ENCODE assay signal across 1 cellular context in the genomic region with DNA sequence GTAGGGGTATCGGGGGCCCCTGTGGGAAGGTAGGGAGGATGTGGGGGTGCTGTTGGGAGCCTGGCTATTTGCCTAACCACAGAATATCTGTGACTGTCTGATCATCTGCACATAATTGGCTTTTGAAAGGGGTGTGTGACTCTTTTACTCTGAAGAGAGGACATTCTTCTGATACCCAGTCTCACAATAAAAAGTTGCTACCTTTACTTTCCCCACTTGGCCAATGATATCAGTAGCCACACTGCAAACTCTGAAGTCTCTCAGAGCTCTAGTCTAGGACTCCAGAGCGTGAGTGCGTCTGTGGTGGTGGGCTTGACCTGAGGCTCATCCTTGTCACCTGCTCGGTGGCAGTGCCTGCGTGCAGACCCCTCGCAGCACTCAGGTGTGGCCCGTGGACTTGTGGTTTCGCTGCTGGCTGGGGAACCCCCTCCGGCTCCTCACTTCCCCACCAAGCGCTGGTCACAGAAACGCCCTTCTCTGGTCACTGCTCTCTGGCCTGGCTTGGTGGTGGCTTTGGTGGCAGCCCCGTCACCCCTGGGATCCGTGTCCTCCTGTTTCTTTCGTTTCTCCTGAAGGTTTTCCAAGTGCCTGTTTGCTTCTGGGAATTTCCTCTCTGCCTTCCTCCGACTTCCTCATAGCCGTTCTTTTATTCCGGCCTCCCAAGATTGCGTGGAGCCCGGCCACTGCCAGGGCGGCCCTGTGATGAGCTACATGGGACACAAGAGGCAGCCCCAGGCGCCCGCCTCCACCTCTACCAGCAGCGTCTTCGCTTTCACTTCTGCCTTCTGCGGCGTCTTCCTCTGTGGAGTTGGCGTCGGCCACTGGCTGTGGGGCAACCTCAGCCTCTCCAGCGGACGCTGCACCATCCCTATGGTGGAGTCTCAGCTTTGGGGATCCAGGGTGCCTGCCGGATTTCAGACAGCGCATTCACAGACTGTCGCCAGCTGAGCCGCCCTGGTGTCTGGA.
TF ChIP-seq lines count a peak whose summit lies in the region.

No MANE protein-coding gene starts in this region.

TF ChIP-seq in GM12878, 131 proteins besides CTCF, POLR2A, EP300 and RAD21 (continued from another document):
- TF ChIP-seq, protein P1, sequence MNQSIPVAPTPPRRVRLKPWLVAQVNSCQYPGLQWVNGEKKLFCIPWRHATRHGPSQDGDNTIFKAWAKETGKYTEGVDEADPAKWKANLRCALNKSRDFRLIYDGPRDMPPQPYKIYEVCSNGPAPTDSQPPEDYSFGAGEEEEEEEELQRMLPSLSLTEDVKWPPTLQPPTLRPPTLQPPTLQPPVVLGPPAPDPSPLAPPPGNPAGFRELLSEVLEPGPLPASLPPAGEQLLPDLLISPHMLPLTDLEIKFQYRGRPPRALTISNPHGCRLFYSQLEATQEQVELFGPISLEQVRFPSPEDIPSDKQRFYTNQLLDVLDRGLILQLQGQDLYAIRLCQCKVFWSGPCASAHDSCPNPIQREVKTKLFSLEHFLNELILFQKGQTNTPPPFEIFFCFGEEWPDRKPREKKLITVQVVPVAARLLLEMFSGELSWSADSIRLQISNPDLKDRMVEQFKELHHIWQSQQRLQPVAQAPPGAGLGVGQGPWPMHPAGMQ (IDR thresholded peaks at IDR 0.05; ENCODE audit: borderline replicate concordance): no peak
- TF ChIP-seq RUNX3 (IDR thresholded peaks at IDR 0.05; ENCODE audit: low read length): peak; percentile 87
- TF ChIP-seq CBFB (IDR thresholded peaks at IDR 0.05; ENCODE audit: low read depth): peak; percentile 68; the same call in 1 of the 2 replicates
- no peak; the same call in none of the 2 replicates for TF ChIP-seq GATAD2B (conservative IDR thresholded peaks at IDR 0.05; ENCODE audit: low read depth)
- TF ChIP-seq LARP7 (IDR thresholded peaks at IDR 0.05): no peak
- no peak for TF ChIP-seq JUNB (IDR thresholded peaks at IDR 0.05)
- TF ChIP-seq PAX8 (IDR thresholded peaks at IDR 0.05): no peak
- TF ChIP-seq TARDBP (IDR thresholded peaks at IDR 0.05; ENCODE audit: borderline replicate concordance): no peak
- TF ChIP-seq CREM (IDR thresholded peaks at IDR 0.05; ENCODE audit: low read depth): no peak
- TF ChIP-seq DPF2 (IDR thresholded peaks at IDR 0.05): peak; percentile 96
- no peak for TF ChIP-seq ZZZ3 (IDR thresholded peaks at IDR 0.05; ENCODE audit: control insufficient read depth, insufficient read length, low read depth)
- no peak for TF ChIP-seq STAT1 (conservative IDR thresholded peaks at IDR 0.05)
- TF ChIP-seq CEBPB (IDR thresholded peaks at IDR 0.05; ENCODE audit: borderline replicate concordance in 1 of 2, low read depth in 2 of 2, low read length in 2 of 2): no peak
- TF ChIP-seq BHLHE40 (IDR thresholded peaks at IDR 0.05; ENCODE audit: borderline replicate concordance in 1 of 2, low read depth in 2 of 2, low read length in 1 of 2): peak; percentile 89 to 96; a peak in 3 of 4 replicates
- TF ChIP-seq ZSCAN29 (IDR thresholded peaks at IDR 0.05): no peak
- TF ChIP-seq SREBF1 (IDR thresholded peaks at IDR 0.05; ENCODE audit: low read length): no peak
- peak; percentile 72 for TF ChIP-seq BCL11A (IDR thresholded peaks at IDR 0.05; ENCODE audit: low read depth, low read length)
- no peak for TF ChIP-seq CHD1 (IDR thresholded peaks at IDR 0.05; ENCODE audit: low read depth, low read length)
- TF ChIP-seq NR2F1 (conservative IDR thresholded peaks at IDR 0.05): peak; percentile 73
- TF ChIP-seq BMI1 (IDR thresholded peaks at IDR 0.05; ENCODE audit: borderline replicate concordance): no peak
- peak; percentile 66 to 68; a peak in 2 of 4 replicates for TF ChIP-seq IKZF2 (IDR thresholded peaks at IDR 0.05)
- no peak for TF ChIP-seq PML (IDR thresholded peaks at IDR 0.05; ENCODE audit: low read length)
- TF ChIP-seq NFIC (IDR thresholded peaks at IDR 0.05; ENCODE audit: low read depth, low read length): peak; percentile 48; the same call in 1 of the 2 replicates
- TF ChIP-seq, protein P2, sequence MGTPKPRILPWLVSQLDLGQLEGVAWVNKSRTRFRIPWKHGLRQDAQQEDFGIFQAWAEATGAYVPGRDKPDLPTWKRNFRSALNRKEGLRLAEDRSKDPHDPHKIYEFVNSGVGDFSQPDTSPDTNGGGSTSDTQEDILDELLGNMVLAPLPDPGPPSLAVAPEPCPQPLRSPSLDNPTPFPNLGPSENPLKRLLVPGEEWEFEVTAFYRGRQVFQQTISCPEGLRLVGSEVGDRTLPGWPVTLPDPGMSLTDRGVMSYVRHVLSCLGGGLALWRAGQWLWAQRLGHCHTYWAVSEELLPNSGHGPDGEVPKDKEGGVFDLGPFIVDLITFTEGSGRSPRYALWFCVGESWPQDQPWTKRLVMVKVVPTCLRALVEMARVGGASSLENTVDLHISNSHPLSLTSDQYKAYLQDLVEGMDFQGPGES (IDR thresholded peaks at IDR 0.05): no peak
- no peak for TF ChIP-seq POLR2AphosphoS2 (IDR thresholded peaks at IDR 0.05; ENCODE audit: low read depth, low read length)
- TF ChIP-seq SIX5 (IDR thresholded peaks at IDR 0.05; ENCODE audit: low read depth, low read length, severe bottlenecking): no peak
- peak; percentile 71 for TF ChIP-seq SMARCA5 (IDR thresholded peaks at IDR 0.05)
- TF ChIP-seq FOXM1 (IDR thresholded peaks at IDR 0.05; ENCODE audit: low read depth, low read length): no peak
- TF ChIP-seq BACH1 (IDR thresholded peaks at IDR 0.05; ENCODE audit: borderline replicate concordance): peak; percentile 26; the same call in 1 of the 2 replicates
- no peak for TF ChIP-seq EGR1 (IDR thresholded peaks at IDR 0.05; ENCODE audit: borderline replicate concordance in 1 of 2, low read depth in 2 of 2, low read length in 2 of 2)
- TF ChIP-seq, protein P3, sequence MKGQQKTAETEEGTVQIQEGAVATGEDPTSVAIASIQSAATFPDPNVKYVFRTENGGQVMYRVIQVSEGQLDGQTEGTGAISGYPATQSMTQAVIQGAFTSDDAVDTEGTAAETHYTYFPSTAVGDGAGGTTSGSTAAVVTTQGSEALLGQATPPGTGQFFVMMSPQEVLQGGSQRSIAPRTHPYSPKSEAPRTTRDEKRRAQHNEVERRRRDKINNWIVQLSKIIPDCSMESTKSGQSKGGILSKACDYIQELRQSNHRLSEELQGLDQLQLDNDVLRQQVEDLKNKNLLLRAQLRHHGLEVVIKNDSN (IDR thresholded peaks at IDR 0.05; ENCODE audit: borderline replicate concordance, extremely low read length, insufficient read depth, low read depth, low read length): no peak
- no peak for TF ChIP-seq ZNF622 (IDR thresholded peaks at IDR 0.05)
- TF ChIP-seq, protein P4, sequence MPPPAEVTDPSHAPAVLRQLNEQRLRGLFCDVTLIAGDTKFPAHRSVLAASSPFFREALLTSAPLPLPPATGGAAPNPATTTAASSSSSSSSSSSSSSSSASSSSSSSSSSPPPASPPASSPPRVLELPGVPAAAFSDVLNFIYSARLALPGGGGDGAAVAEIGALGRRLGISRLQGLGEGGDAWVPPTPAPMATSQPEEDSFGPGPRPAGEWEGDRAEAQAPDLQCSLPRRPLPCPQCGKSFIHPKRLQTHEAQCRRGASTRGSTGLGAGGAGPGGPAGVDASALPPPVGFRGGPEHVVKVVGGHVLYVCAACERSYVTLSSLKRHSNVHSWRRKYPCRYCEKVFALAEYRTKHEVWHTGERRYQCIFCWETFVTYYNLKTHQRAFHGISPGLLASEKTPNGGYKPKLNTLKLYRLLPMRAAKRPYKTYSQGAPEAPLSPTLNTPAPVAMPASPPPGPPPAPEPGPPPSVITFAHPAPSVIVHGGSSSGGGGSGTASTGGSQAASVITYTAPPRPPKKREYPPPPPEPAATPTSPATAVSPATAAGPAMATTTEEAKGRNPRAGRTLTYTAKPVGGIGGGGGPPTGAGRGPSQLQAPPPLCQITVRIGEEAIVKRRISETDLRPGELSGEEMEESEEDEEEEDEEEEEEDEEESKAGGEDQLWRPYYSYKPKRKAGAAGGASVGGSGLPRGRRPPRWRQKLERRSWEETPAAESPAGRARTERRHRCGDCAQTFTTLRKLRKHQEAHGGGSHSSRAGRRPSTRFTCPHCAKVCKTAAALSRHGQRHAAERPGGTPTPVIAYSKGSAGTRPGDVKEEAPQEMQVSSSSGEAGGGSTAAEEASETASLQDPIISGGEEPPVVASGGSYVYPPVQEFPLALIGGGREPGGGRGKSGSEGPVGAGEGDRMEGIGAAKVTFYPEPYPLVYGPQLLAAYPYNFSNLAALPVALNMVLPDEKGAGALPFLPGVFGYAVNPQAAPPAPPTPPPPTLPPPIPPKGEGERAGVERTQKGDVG (CRISPR knock-in tag; IDR thresholded peaks at IDR 0.05): no peak
- TF ChIP-seq, protein P5, sequence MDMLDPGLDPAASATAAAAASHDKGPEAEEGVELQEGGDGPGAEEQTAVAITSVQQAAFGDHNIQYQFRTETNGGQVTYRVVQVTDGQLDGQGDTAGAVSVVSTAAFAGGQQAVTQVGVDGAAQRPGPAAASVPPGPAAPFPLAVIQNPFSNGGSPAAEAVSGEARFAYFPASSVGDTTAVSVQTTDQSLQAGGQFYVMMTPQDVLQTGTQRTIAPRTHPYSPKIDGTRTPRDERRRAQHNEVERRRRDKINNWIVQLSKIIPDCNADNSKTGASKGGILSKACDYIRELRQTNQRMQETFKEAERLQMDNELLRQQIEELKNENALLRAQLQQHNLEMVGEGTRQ (IDR thresholded peaks at IDR 0.05; ENCODE audit: borderline replicate concordance, low read depth, low read length): no peak
- TF ChIP-seq MEF2B (IDR thresholded peaks at IDR 0.05; ENCODE audit: partially characterized antibody, poor library complexity, severe bottlenecking): no peak
- peak; percentile 45 for TF ChIP-seq EED (IDR thresholded peaks at IDR 0.05; ENCODE audit: low read depth)
- TF ChIP-seq PAX5 (IDR thresholded peaks at IDR 0.05; ENCODE audit: borderline replicate concordance, low read depth, low read length): peak; percentile 69; the same call in 1 of the 2 replicates
- TF ChIP-seq RCOR1 (conservative IDR thresholded peaks at IDR 0.05; ENCODE audit: low read depth, low read length): no peak
- peak; percentile 26; the same call in 1 of the 2 replicates for TF ChIP-seq HDGF (IDR thresholded peaks at IDR 0.05)
TF ChIP-seq in GM12878: peak in this region for 26.
